Comparison of ENCODE assay signal across 8 cellular contexts in genomic region chr2:27723372-27724144, GRCh38. TPM values are rescaled to one million over a fixed set of nuclear protein-coding genes. Genes with fewer than 3 reads are reported as not detected.
DNase-seq lines count a peak whose midpoint lies in the region; ATAC-seq and TF ChIP-seq lines count a peak whose summit lies in the region.

No MANE protein-coding gene starts in this region.

- no peak for ATAC-seq in GM19467 (IDR thresholded peaks at IDR 0.05; ENCODE audit: unreplicated experiment)
- no peak for ATAC-seq in GM18868 (IDR thresholded peaks at IDR 0.05; ENCODE audit: unreplicated experiment)

- H3K4me1 ChIP-seq in iPS-20b (ENCODE audit: insufficient read depth, low read length) (peaks cover 22% of the 10 kb centered on the region), sigmoid colon (peaks cover 0 to 26% (median 20%) of the 10 kb centered on the region in 4 donors)

- H3K27ac ChIP-seq in brain microvascular endothelial cell, result no peak overlapping the region
- H3K27ac ChIP-seq in iPS-20b (ENCODE audit: low read length), result no peak overlapping the region
- peak overlapping the region; percentile 54 to 83 (median 74) for H3K27ac ChIP-seq in sigmoid colon

- intact Hi-C loops in sigmoid colon (cut with DNase I), result loop anchor here (5.0 kb wide), 2 partner anchors 54 to 674 kb away; no protein-coding TSS in a partner anchor

- TF ChIP-seq POLR2A in sigmoid colon (IDR thresholded peaks at IDR 0.05), result no peak

- H3K9me3 ChIP-seq in iPS-20b (ENCODE audit: insufficient read depth, low read depth, low read length) (no peaks in the 10 kb centered on the region), sigmoid colon (no peaks in the 10 kb centered on the region)

- H3K9ac ChIP-seq in iPS-20b (ENCODE audit: low read depth, low read length), result peak overlapping the region; percentile 9; the same call in 1 of the 2 replicates

- in situ Hi-C loops in GM13976 (cut with MboI; ENCODE audit: low sequenced_read_pairs, unreplicated experiment), result no loop called here
- in situ Hi-C loops in brain microvascular endothelial cell (cut with HindIII; ENCODE audit: low pct_ligation_motif_present, low sequenced_read_pairs), result no loop called here

- TF ChIP-seq CTCF in GM13976 (IDR thresholded peaks at IDR 0.05; ENCODE audit: borderline replicate concordance, control extremely low read depth, extremely low read depth, insufficient read depth, missing control alignments) (peak; percentile 25), brain microvascular endothelial cell (IDR thresholded peaks at IDR 0.05; ENCODE audit: low read depth, low read length, missing control alignments) (peak; percentile 90), sigmoid colon (IDR thresholded peaks at IDR 0.05) (peak; percentile 58 to 84 (median 81))

- H3K27me3 ChIP-seq in brain microvascular endothelial cell (replicated peaks) (no peaks in the 10 kb centered on the region), iPS-20b (ENCODE audit: insufficient read depth, low read length) (no peaks in the 10 kb centered on the region), sigmoid colon (no peaks in the 10 kb centered on the region)

- DNase-seq in C1 segment of cervical spinal cord (lab: John Stamatoyannopoulos, UW) (peak in 10 of 14 donors; percentile 14 to 55 (median 38)), GM13976 (ENCODE audit: low spot score) (peak; percentile 62), NCI-H82 treated with DMSO at 0.1 percent for 48 hours (lab: John Stamatoyannopoulos, UW; ENCODE audit: unreplicated experiment) (peak; percentile 46), brain microvascular endothelial cell (peak; percentile 73), sigmoid colon (peak; percentile 88)

- H3K36me3 ChIP-seq in brain microvascular endothelial cell (replicated peaks) (no peaks in the 10 kb centered on the region), iPS-20b (ENCODE audit: insufficient read depth, low read depth, low read length) (no peaks in the 10 kb centered on the region), sigmoid colon (no peaks in the 10 kb centered on the region)

- no peak overlapping the region for H3K4me3 ChIP-seq in brain microvascular endothelial cell (ENCODE audit: low read depth, low read length)
- H3K4me3 ChIP-seq in iPS-20b (ENCODE audit: low read length), result no peak overlapping the region
- no peak overlapping the region for H3K4me3 ChIP-seq in sigmoid colon

- no peak for TF ChIP-seq EP300 in sigmoid colon (IDR thresholded peaks at IDR 0.05)

- 34 to 45% methylated on average over 11 of the region's 11 CpGs for WGBS in sigmoid colon, 2 donors

RNA-seq across cellular contexts. Expression of gene MRPL33, which starts 48.0 kb away (rescaled TPM):
- 100 to 1,000 TPM; 178 to 324 (median 239) TPM for total RNA-seq in sigmoid colon
- polyA plus RNA-seq in sigmoid colon, result 100 to 1,000 TPM; 110 to 208 (median 152) TPM

RNA-seq across cellular contexts. Expression of gene SLC4A1AP, which starts 59.9 kb away (rescaled TPM):
- 10 to 100 TPM; 16.0 to 21.4 (median 18.6) TPM for total RNA-seq in sigmoid colon
- 10 to 100 TPM; 10.2 to 15.7 (median 11.3) TPM for polyA plus RNA-seq in sigmoid colon

Comparison
In these comparisons a context has a peak if more than half of its experiments do, and no peak if none do; other contexts are left out.
1. DNase-seq: peak in every context shown above with its lines; median percentile 88 in sigmoid colon; 73 in brain microvascular endothelial cell; 62 in GM13976; 46 in NCI-H82 treated with DMSO at 0.1 percent for 48 hours; 38 in C1 segment of cervical spinal cord.
2. CTCF ChIP-seq: peak in every context shown above with its lines; median percentile 90 in brain microvascular endothelial cell; 81 in sigmoid colon; 25 in GM13976.
3. H3K27ac ChIP-seq: peak in sigmoid colon (4 of 4); none in brain microvascular endothelial cell (single experiment) and iPS-20b (single experiment).